Comparison of ENCODE assay signal across 1 cellular context in the genomic region with DNA sequence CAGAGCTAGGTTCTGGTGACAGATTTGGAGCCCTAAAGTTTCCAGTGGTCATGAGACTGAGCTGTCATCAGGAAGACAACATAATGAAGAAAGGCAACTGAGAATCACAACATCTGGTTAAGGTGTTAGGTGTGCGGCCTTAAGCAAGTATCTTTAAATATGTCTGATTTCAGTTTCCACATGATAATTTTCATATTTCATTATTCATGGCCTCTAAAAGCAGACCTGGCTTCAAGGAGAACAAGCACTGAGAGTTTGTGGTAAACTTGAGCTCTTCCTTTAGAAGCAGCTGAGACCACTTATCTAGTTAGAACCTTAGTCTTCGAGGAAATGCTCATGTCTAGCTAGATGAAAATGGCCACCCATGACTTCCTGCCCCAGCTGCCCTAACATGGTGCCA.
TF ChIP-seq lines count a peak whose summit lies in the region.

No MANE protein-coding gene starts in this region.

TF ChIP-seq in GM12878, 131 proteins besides CTCF, POLR2A, EP300 and RAD21 (continued from another document):
- TF ChIP-seq, protein P1, sequence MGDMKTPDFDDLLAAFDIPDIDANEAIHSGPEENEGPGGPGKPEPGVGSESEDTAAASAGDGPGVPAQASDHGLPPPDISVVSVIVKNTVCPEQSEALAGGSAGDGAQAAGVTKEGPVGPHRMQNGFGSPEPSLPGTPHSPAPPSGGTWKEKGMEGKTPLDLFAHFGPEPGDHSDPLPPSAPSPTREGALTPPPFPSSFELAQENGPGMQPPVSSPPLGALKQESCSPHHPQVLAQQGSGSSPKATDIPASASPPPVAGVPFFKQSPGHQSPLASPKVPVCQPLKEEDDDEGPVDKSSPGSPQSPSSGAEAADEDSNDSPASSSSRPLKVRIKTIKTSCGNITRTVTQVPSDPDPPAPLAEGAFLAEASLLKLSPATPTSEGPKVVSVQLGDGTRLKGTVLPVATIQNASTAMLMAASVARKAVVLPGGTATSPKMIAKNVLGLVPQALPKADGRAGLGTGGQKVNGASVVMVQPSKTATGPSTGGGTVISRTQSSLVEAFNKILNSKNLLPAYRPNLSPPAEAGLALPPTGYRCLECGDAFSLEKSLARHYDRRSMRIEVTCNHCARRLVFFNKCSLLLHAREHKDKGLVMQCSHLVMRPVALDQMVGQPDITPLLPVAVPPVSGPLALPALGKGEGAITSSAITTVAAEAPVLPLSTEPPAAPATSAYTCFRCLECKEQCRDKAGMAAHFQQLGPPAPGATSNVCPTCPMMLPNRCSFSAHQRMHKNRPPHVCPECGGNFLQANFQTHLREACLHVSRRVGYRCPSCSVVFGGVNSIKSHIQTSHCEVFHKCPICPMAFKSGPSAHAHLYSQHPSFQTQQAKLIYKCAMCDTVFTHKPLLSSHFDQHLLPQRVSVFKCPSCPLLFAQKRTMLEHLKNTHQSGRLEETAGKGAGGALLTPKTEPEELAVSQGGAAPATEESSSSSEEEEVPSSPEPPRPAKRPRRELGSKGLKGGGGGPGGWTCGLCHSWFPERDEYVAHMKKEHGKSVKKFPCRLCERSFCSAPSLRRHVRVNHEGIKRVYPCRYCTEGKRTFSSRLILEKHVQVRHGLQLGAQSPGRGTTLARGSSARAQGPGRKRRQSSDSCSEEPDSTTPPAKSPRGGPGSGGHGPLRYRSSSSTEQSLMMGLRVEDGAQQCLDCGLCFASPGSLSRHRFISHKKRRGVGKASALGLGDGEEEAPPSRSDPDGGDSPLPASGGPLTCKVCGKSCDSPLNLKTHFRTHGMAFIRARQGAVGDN (IDR thresholded peaks at IDR 0.05), result no peak
- TF ChIP-seq SMC3 (IDR thresholded peaks at IDR 0.05; ENCODE audit: borderline replicate concordance, low read length), result no peak
- TF ChIP-seq, protein P2, sequence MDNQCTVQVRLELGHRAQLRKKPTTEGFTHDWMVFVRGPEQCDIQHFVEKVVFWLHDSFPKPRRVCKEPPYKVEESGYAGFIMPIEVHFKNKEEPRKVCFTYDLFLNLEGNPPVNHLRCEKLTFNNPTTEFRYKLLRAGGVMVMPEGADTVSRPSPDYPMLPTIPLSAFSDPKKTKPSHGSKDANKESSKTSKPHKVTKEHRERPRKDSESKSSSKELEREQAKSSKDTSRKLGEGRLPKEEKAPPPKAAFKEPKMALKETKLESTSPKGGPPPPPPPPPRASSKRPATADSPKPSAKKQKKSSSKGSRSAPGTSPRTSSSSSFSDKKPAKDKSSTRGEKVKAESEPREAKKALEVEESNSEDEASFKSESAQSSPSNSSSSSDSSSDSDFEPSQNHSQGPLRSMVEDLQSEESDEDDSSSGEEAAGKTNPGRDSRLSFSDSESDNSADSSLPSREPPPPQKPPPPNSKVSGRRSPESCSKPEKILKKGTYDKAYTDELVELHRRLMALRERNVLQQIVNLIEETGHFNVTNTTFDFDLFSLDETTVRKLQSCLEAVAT (IDR thresholded peaks at IDR 0.05), result no peak
TF ChIP-seq in GM12878: peak in this region for 2.
